Comparison of ENCODE assay signal across 1 cellular context in the genomic region with DNA sequence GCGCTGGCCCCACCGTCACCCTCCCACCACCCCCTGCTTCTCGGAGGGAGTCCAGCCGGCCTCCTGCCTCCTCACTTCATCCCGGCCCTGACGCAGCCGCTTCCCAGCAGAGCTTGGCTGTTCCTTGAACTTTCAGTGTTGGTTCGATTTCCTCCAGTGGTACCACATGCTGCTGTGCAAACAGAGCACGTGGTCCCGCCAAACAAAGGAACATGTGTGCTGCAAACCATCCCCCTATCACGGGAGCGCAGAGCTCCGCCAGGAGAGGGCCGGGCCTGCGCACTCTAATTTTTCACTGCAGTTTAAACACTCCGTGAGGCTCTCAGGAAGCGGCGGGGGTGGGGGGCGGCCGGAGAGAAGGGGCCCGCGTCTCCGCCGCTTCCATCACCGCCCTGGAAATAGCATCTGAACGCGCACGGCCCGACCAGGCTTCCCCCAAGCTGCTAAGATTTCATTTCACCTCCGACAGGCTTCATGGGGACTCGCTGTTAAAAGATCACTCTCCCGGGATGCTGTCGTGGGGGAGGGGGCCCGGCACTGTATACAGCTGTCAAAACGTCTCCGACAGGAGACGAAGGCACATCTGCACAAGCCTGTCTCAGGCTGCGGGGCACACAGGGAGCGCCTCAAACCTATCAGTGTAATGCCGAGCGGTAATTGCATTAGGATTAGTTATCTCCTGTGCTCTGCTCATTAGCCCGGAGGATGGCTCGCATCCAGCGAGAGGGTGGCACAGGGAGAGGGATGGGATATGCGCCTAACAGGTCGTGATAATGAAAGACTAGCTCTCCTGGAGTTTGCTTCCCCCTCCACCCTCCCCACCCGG.
TF ChIP-seq lines count a peak whose summit lies in the region.

No MANE protein-coding gene starts in this region.

TF ChIP-seq in WTC11, 78 proteins besides CTCF, POLR2A, EP300 and RAD21 (continued from another document and continues in another):
- no peak for TF ChIP-seq AFF4 (CRISPR knock-in tag; IDR thresholded peaks at IDR 0.05; ENCODE audit: borderline replicate concordance)
- no peak for TF ChIP-seq GTF2I (CRISPR knock-in tag; conservative IDR thresholded peaks at IDR 0.05)
- TF ChIP-seq, protein P1, sequence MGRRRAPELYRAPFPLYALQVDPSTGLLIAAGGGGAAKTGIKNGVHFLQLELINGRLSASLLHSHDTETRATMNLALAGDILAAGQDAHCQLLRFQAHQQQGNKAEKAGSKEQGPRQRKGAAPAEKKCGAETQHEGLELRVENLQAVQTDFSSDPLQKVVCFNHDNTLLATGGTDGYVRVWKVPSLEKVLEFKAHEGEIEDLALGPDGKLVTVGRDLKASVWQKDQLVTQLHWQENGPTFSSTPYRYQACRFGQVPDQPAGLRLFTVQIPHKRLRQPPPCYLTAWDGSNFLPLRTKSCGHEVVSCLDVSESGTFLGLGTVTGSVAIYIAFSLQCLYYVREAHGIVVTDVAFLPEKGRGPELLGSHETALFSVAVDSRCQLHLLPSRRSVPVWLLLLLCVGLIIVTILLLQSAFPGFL (CRISPR knock-in tag; IDR thresholded peaks at IDR 0.05; ENCODE audit: borderline replicate concordance): no peak
- TF ChIP-seq, protein P2, sequence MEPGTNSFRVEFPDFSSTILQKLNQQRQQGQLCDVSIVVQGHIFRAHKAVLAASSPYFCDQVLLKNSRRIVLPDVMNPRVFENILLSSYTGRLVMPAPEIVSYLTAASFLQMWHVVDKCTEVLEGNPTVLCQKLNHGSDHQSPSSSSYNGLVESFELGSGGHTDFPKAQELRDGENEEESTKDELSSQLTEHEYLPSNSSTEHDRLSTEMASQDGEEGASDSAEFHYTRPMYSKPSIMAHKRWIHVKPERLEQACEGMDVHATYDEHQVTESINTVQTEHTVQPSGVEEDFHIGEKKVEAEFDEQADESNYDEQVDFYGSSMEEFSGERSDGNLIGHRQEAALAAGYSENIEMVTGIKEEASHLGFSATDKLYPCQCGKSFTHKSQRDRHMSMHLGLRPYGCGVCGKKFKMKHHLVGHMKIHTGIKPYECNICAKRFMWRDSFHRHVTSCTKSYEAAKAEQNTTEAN (CRISPR knock-in tag; IDR thresholded peaks at IDR 0.05): peak; percentile 79; the same call in 1 of the 2 replicates
- no peak for TF ChIP-seq ZNF138 (CRISPR knock-in tag; conservative IDR thresholded peaks at IDR 0.05)
- TF ChIP-seq ZNF423 (CRISPR knock-in tag; IDR thresholded peaks at IDR 0.05): no peak
- TF ChIP-seq ZNF232 (CRISPR knock-in tag; IDR thresholded peaks at IDR 0.05): peak; percentile 94
- TF ChIP-seq, protein P3, sequence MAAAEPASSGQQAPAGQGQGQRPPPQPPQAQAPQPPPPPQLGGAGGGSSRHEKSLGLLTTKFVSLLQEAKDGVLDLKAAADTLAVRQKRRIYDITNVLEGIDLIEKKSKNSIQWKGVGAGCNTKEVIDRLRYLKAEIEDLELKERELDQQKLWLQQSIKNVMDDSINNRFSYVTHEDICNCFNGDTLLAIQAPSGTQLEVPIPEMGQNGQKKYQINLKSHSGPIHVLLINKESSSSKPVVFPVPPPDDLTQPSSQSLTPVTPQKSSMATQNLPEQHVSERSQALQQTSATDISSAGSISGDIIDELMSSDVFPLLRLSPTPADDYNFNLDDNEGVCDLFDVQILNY (CRISPR knock-in tag; IDR thresholded peaks at IDR 0.05): no peak
- TF ChIP-seq FOXP4 (CRISPR knock-in tag; IDR thresholded peaks at IDR 0.05): peak; percentile 64; the same call in 1 of the 2 replicates
- TF ChIP-seq TCF7 (CRISPR knock-in tag; IDR thresholded peaks at IDR 0.05; ENCODE audit: low read depth): no peak
- TF ChIP-seq NR2C2 (CRISPR knock-in tag; IDR thresholded peaks at IDR 0.05): peak; percentile 63; the same call in 1 of the 2 replicates
- no peak; the same call in 1 of the 2 replicates for TF ChIP-seq MYBL2 (CRISPR knock-in tag; IDR thresholded peaks at IDR 0.05)
- no peak; the same call in 1 of the 2 replicates for TF ChIP-seq CREM (CRISPR knock-in tag; IDR thresholded peaks at IDR 0.05)
- peak; percentile 75 for TF ChIP-seq FOXK1 (CRISPR knock-in tag; IDR thresholded peaks at IDR 0.05)
- TF ChIP-seq, protein P4, sequence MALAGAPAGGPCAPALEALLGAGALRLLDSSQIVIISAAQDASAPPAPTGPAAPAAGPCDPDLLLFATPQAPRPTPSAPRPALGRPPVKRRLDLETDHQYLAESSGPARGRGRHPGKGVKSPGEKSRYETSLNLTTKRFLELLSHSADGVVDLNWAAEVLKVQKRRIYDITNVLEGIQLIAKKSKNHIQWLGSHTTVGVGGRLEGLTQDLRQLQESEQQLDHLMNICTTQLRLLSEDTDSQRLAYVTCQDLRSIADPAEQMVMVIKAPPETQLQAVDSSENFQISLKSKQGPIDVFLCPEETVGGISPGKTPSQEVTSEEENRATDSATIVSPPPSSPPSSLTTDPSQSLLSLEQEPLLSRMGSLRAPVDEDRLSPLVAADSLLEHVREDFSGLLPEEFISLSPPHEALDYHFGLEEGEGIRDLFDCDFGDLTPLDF (CRISPR knock-in tag; IDR thresholded peaks at IDR 0.05): peak; percentile 86
- 0 out of 2 replicates have a peak, but pooled peaks have one; percentile 50 for TF ChIP-seq IRF1 (CRISPR knock-in tag; IDR thresholded peaks at IDR 0.05)
- no peak for TF ChIP-seq JAZF1 (CRISPR knock-in tag; IDR thresholded peaks at IDR 0.05)
- TF ChIP-seq ATF2 (CRISPR knock-in tag; IDR thresholded peaks at IDR 0.05; ENCODE audit: borderline replicate concordance, low read depth): no peak
- TF ChIP-seq TEAD1 (CRISPR knock-in tag; IDR thresholded peaks at IDR 0.05): peak; percentile 86
- no peak for TF ChIP-seq ZNF396 (CRISPR knock-in tag; IDR thresholded peaks at IDR 0.05; ENCODE audit: borderline replicate concordance)
- TF ChIP-seq, protein P5, sequence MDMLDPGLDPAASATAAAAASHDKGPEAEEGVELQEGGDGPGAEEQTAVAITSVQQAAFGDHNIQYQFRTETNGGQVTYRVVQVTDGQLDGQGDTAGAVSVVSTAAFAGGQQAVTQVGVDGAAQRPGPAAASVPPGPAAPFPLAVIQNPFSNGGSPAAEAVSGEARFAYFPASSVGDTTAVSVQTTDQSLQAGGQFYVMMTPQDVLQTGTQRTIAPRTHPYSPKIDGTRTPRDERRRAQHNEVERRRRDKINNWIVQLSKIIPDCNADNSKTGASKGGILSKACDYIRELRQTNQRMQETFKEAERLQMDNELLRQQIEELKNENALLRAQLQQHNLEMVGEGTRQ (CRISPR knock-in tag; IDR thresholded peaks at IDR 0.05): peak; percentile 88
- TF ChIP-seq ZNF671 (CRISPR knock-in tag; IDR thresholded peaks at IDR 0.05): no peak
- TF ChIP-seq EMX1 (CRISPR knock-in tag; IDR thresholded peaks at IDR 0.05): no peak
- no peak for TF ChIP-seq OVOL2 (CRISPR knock-in tag; IDR thresholded peaks at IDR 0.05; ENCODE audit: borderline replicate concordance)
- 0 out of 2 replicates have a peak, but pooled peaks have one; percentile 63 for TF ChIP-seq RELA (CRISPR knock-in tag; IDR thresholded peaks at IDR 0.05; ENCODE audit: borderline replicate concordance)
- TF ChIP-seq IRF2 (CRISPR knock-in tag; IDR thresholded peaks at IDR 0.05; ENCODE audit: borderline replicate concordance, low read depth): no peak
- TF ChIP-seq FOXP1 (CRISPR knock-in tag; IDR thresholded peaks at IDR 0.05; ENCODE audit: borderline replicate concordance): peak; percentile 86
- TF ChIP-seq GRHL2 (CRISPR knock-in tag; IDR thresholded peaks at IDR 0.05; ENCODE audit: insufficient replicate concordance, severe bottlenecking): no peak
- TF ChIP-seq TP53 (CRISPR knock-in tag; IDR thresholded peaks at IDR 0.05): peak; percentile 92
- no peak for TF ChIP-seq ZNF263 (CRISPR knock-in tag; IDR thresholded peaks at IDR 0.05; ENCODE audit: low read depth)
- TF ChIP-seq CREB1 (CRISPR knock-in tag; IDR thresholded peaks at IDR 0.05): peak; percentile 93
- TF ChIP-seq, protein P6, sequence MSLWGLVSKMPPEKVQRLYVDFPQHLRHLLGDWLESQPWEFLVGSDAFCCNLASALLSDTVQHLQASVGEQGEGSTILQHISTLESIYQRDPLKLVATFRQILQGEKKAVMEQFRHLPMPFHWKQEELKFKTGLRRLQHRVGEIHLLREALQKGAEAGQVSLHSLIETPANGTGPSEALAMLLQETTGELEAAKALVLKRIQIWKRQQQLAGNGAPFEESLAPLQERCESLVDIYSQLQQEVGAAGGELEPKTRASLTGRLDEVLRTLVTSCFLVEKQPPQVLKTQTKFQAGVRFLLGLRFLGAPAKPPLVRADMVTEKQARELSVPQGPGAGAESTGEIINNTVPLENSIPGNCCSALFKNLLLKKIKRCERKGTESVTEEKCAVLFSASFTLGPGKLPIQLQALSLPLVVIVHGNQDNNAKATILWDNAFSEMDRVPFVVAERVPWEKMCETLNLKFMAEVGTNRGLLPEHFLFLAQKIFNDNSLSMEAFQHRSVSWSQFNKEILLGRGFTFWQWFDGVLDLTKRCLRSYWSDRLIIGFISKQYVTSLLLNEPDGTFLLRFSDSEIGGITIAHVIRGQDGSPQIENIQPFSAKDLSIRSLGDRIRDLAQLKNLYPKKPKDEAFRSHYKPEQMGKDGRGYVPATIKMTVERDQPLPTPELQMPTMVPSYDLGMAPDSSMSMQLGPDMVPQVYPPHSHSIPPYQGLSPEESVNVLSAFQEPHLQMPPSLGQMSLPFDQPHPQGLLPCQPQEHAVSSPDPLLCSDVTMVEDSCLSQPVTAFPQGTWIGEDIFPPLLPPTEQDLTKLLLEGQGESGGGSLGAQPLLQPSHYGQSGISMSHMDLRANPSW (CRISPR knock-in tag; conservative IDR thresholded peaks at IDR 0.05; ENCODE audit: low read depth): no peak
- TF ChIP-seq, protein P7, sequence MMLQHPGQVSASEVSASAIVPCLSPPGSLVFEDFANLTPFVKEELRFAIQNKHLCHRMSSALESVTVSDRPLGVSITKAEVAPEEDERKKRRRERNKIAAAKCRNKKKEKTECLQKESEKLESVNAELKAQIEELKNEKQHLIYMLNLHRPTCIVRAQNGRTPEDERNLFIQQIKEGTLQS (CRISPR knock-in tag; conservative IDR thresholded peaks at IDR 0.05): no peak
